8 cellular contexts compared by ENCODE assay signal in the genomic region with DNA sequence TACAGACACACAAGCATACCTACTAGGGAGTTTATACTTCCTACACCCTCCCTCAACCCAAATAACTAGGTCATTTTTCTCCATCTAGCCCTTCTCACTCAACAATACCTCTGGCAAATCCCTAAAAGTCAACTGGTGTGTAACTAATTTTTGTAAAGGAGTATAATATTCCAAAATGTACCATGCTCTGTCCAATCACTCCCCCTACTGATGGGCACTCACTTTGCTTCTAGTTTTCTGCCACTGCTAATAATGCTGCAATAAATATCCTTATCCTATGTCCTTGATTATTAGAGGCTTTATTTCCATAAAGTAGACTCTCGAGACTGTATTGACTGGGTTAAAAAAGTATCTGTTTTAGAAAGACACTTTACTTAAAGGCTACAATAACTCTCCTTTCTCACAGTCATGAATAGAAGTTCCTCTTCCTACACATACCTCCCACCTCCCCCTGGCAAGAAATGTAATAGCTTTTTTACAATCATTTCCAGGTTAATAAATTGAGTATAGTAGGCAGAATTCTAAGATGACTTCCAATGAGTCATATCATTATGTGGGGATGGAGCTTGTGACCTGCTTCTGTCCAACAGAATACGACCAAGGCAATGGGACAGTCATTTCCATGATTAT.
DNase-seq lines count a peak whose midpoint lies in the region; ATAC-seq lines count a peak whose summit lies in the region.

No MANE protein-coding gene starts in this region.

- H3K4me3 Mint-ChIP-seq in activated T-cell treated with anti-CD3 and anti-CD28 coated beads, Interleukin-2, amount 50 U/mL, for 24 hours, result no peak overlapping the region
- no peak overlapping the region for H3K4me3 Mint-ChIP-seq in stimulated activated memory B cell treated with anti-CD40 and anti-IgM and Interleukin-4, amounts not matched to agents 10 μg/mL and 1 μg/mL and 100 μg/mL, for 72 hours

- no peak for ATAC-seq in stimulated activated memory B cell treated with anti-CD40 and anti-IgM and Interleukin-4, amounts not matched to agents 10 μg/mL and 1 μg/mL and 100 μg/mL, for 72 hours
- ATAC-seq in activated CD4-positive, CD25-positive, alpha-beta regulatory T cell treated with anti-CD3 and anti-CD28 coated beads, Interleukin-2, amount 50 U/mL, for 24 hours, result no peak
- no peak for ATAC-seq in HG03520 (IDR thresholded peaks at IDR 0.05; ENCODE audit: unreplicated experiment)
- ATAC-seq in HG03097 (IDR thresholded peaks at IDR 0.05; ENCODE audit: low FRiP score, unreplicated experiment), result no peak

- H3K4me1 Mint-ChIP-seq in activated T-cell treated with anti-CD3 and anti-CD28 coated beads, Interleukin-2, amount 50 U/mL, for 24 hours (ENCODE audit: low read depth), result peaks cover 30% of the 10 kb centered on the region
- H3K4me1 Mint-ChIP-seq in stimulated activated memory B cell treated with anti-CD40 and anti-IgM and Interleukin-4, amounts not matched to agents 10 μg/mL and 1 μg/mL and 100 μg/mL, for 72 hours, result peaks cover 22% of the 10 kb centered on the region

- H3K9me3 Mint-ChIP-seq in activated T-cell treated with anti-CD3 and anti-CD28 coated beads, Interleukin-2, amount 50 U/mL, for 24 hours, result no peaks in the 10 kb centered on the region
- no peaks in the 10 kb centered on the region for H3K9me3 Mint-ChIP-seq in stimulated activated memory B cell treated with anti-CD40 and anti-IgM and Interleukin-4, amounts not matched to agents 10 μg/mL and 1 μg/mL and 100 μg/mL, for 72 hours

- DNase-seq in activated T-cell treated with anti-CD3 and anti-CD28 coated beads, Interleukin-2, amount 50 U/mL, for 24 hours, result no peak
- DNase-seq in activated T-cell treated with anti-CD3 and anti-CD28 coated beads, Interleukin-2, amount 50 U/mL, for 1 hour, result no peak
- DNase-seq in OCI-M1 (lab: John Stamatoyannopoulos, UW) (peak; percentile 37), fibroblast of gingiva (ENCODE audit: low read depth) (peak; percentile 34)

- H3K36me3 Mint-ChIP-seq in activated T-cell treated with anti-CD3 and anti-CD28 coated beads, Interleukin-2, amount 50 U/mL, for 24 hours (ENCODE audit: low read depth), result peaks cover 50% of the 10 kb centered on the region
- peaks cover 34% of the 10 kb centered on the region for H3K36me3 Mint-ChIP-seq in stimulated activated memory B cell treated with anti-CD40 and anti-IgM and Interleukin-4, amounts not matched to agents 10 μg/mL and 1 μg/mL and 100 μg/mL, for 72 hours

- H3K27ac Mint-ChIP-seq in activated T-cell treated with anti-CD3 and anti-CD28 coated beads, Interleukin-2, amount 50 U/mL, for 24 hours, result peak overlapping the region; percentile 48
- H3K27ac Mint-ChIP-seq in stimulated activated memory B cell treated with anti-CD40 and anti-IgM and Interleukin-4, amounts not matched to agents 10 μg/mL and 1 μg/mL and 100 μg/mL, for 72 hours, result peak overlapping the region; percentile 8

- no peaks in the 10 kb centered on the region for H3K27me3 Mint-ChIP-seq in activated T-cell treated with anti-CD3 and anti-CD28 coated beads, Interleukin-2, amount 50 U/mL, for 24 hours
- no peaks in the 10 kb centered on the region for H3K27me3 Mint-ChIP-seq in stimulated activated memory B cell treated with anti-CD40 and anti-IgM and Interleukin-4, amounts not matched to agents 10 μg/mL and 1 μg/mL and 100 μg/mL, for 72 hours

Comparison
In these comparisons a context has a peak if more than half of its experiments do, and no peak if none do; other contexts are left out.
1. DNase-seq: peak in OCI-M1 (single experiment) and fibroblast of gingiva (single experiment); none in activated T-cell treated with anti-CD3 and anti-CD28 coated beads, Interleukin-2, amount 50 U/mL, for 24 hours (single experiment) and activated T-cell treated with anti-CD3 and anti-CD28 coated beads, Interleukin-2, amount 50 U/mL, for 1 hour (single experiment).